Comparison of ENCODE assay signal across 1 cellular context in the genomic region with DNA sequence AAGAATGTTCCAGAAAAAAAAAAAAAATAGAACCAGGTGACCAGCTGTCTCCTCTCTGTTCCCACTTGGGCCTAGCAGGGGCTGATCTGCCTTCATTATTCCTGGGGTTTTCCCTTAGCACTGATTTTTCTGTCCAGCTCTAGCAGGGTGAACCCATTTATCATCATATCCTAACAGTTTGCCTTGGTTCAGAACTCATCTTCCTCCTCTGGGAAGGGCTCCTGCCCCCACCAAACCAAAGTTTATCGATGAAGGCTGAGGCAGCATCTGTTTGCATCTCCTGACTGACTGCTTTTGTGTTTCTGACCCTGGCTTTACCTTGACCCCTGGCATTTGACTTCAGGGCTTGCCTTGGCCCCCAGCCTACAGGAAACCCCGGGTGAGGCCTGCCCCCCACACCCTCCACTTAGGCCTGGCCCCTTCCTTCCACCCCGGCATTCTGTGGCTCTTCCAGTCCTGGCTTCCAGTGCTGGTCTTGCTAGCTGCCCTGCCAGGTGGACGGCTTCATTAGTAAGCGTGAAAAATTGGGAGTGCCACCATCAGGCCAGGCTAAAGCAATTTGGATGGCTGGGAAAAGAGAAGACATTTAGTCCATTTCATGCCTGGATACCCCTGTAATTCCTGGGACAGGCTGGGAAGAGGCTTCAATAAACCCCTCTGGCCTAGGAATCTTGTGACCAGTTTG.
TF ChIP-seq lines count a peak whose summit lies in the region.

No MANE protein-coding gene starts in this region.

TF ChIP-seq in HepG2, 621 proteins besides CTCF, POLR2A, EP300 and RAD21 (continued from another document and continues in another):
- peak; percentile 51; the same call in 1 of the 2 replicates for TF ChIP-seq KDM2A (CRISPR knock-in tag; IDR thresholded peaks at IDR 0.05; ENCODE audit: borderline replicate concordance, low read depth)
- TF ChIP-seq, protein P1, sequence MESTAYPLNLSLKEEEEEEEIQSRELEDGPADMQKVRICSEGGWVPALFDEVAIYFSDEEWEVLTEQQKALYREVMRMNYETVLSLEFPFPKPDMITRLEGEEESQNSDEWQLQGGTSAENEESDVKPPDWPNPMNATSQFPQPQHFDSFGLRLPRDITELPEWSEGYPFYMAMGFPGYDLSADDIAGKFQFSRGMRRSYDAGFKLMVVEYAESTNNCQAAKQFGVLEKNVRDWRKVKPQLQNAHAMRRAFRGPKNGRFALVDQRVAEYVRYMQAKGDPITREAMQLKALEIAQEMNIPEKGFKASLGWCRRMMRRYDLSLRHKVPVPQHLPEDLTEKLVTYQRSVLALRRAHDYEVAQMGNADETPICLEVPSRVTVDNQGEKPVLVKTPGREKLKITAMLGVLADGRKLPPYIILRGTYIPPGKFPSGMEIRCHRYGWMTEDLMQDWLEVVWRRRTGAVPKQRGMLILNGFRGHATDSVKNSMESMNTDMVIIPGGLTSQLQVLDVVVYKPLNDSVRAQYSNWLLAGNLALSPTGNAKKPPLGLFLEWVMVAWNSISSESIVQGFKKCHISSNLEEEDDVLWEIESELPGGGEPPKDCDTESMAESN (CRISPR knock-in tag; conservative IDR thresholded peaks at IDR 0.05): peak; percentile 52; the same call in 1 of the 2 replicates
- peak; percentile 98 for TF ChIP-seq PHF21A (CRISPR knock-in tag; IDR thresholded peaks at IDR 0.05)
- TF ChIP-seq, protein P2, sequence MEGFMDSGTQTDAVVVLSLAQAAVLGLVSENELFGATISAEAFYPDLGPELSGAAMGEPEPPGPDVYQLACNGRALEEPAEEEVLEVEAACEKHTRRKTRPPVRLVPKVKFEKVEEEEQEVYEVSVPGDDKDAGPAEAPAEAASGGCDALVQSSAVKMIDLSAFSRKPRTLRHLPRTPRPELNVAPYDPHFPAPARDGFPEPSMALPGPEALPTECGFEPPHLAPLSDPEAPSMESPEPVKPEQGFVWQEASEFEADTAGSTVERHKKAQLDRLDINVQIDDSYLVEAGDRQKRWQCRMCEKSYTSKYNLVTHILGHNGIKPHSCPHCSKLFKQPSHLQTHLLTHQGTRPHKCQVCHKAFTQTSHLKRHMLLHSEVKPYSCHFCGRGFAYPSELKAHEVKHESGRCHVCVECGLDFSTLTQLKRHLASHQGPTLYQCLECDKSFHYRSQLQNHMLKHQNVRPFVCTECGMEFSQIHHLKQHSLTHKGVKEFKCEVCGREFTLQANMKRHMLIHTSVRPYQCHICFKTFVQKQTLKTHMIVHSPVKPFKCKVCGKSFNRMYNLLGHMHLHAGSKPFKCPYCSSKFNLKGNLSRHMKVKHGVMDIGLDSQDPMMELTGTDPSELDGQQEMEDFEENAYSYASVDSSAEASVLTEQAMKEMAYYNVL (CRISPR knock-in tag; IDR thresholded peaks at IDR 0.05; ENCODE audit: borderline replicate concordance): peak; percentile 96
- TF ChIP-seq SPEN (CRISPR knock-in tag; IDR thresholded peaks at IDR 0.05; ENCODE audit: low read depth): peak; percentile 69
- TF ChIP-seq AKAP8 (CRISPR knock-in tag; IDR thresholded peaks at IDR 0.05): peak; percentile 76; the same call in 1 of the 2 replicates
- TF ChIP-seq, protein P3, sequence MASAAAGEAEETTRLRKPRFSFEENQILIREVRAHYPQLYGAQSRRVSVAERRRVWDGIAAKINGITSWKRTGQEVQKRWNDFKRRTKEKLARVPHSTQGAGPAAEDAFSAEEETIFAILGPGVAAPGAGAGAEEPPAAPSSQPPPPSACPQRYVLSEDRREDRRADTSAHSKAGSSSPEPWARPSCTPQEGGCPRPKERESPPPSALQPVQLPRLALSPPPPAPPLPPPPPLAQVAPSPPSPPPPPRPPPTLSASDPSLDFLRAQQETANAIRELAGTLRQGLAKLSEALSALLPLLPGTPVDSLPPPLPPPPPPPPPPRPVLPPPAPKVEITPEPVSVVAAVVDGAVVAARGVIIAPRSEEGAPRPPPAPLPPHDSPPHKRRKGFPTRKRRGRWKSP (CRISPR knock-in tag; IDR thresholded peaks at IDR 0.05): peak; percentile 83
- TF ChIP-seq ZNF563 (CRISPR knock-in tag; IDR thresholded peaks at IDR 0.05): peak; percentile 41; the same call in 1 of the 2 replicates
- peak; percentile 99 for TF ChIP-seq NR2F6 (IDR thresholded peaks at IDR 0.05)
- peak; percentile 99 for TF ChIP-seq NR2F6 (CRISPR knock-in tag; IDR thresholded peaks at IDR 0.05)
- TF ChIP-seq, protein P4, sequence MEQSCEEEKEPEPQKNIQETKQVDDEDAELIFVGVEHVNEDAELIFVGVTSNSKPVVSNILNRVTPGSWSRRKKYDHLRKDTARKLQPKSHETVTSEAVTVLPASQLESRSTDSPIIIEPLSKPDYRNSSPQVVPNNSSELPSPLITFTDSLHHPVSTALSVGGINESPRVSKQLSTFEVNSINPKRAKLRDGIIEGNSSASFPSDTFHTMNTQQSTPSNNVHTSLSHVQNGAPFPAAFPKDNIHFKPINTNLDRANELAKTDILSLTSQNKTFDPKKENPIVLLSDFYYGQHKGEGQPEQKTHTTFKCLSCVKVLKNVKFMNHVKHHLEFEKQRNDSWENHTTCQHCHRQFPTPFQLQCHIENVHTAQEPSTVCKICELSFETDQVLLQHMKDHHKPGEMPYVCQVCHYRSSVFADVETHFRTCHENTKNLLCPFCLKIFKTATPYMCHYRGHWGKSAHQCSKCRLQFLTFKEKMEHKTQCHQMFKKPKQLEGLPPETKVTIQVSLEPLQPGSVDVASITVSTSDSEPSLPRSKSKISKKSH (CRISPR knock-in tag; IDR thresholded peaks at IDR 0.05; ENCODE audit: borderline replicate concordance): 0 out of 2 replicates have a peak, but pooled peaks have one; percentile 72
- TF ChIP-seq SMAD3 (CRISPR knock-in tag; IDR thresholded peaks at IDR 0.05): 0 out of 2 replicates have a peak, but pooled peaks have one; percentile 38
- 0 out of 2 replicates have a peak, but pooled peaks have one; percentile 7 for TF ChIP-seq ZKSCAN1 (IDR thresholded peaks at IDR 0.05; ENCODE audit: low read length)
- peak; percentile 94 for TF ChIP-seq HNF4A (CRISPR knock-in tag; IDR thresholded peaks at IDR 0.05)
- TF ChIP-seq POLR2AphosphoS5 (IDR thresholded peaks at IDR 0.05; ENCODE audit: low read depth, low read length): no peak
- 0 out of 2 replicates have a peak, but pooled peaks have one; percentile 61 for TF ChIP-seq ZNF160 (CRISPR knock-in tag; IDR thresholded peaks at IDR 0.05)
- peak; percentile 75 for TF ChIP-seq ZNF264 (CRISPR knock-in tag; IDR thresholded peaks at IDR 0.05)
- peak; percentile 94; the same call in 1 of the 2 replicates for TF ChIP-seq RELA (CRISPR knock-in tag; IDR thresholded peaks at IDR 0.05)
- peak; percentile 97 for TF ChIP-seq HOXD1 (CRISPR knock-in tag; IDR thresholded peaks at IDR 0.05)
- TF ChIP-seq HIVEP1 (CRISPR knock-in tag; IDR thresholded peaks at IDR 0.05): peak; percentile 99
- no peak for TF ChIP-seq ZFAT (CRISPR knock-in tag; conservative IDR thresholded peaks at IDR 0.05)
- TF ChIP-seq MZF1 (CRISPR knock-in tag; IDR thresholded peaks at IDR 0.05; ENCODE audit: borderline replicate concordance): no peak
- TF ChIP-seq, protein P5, sequence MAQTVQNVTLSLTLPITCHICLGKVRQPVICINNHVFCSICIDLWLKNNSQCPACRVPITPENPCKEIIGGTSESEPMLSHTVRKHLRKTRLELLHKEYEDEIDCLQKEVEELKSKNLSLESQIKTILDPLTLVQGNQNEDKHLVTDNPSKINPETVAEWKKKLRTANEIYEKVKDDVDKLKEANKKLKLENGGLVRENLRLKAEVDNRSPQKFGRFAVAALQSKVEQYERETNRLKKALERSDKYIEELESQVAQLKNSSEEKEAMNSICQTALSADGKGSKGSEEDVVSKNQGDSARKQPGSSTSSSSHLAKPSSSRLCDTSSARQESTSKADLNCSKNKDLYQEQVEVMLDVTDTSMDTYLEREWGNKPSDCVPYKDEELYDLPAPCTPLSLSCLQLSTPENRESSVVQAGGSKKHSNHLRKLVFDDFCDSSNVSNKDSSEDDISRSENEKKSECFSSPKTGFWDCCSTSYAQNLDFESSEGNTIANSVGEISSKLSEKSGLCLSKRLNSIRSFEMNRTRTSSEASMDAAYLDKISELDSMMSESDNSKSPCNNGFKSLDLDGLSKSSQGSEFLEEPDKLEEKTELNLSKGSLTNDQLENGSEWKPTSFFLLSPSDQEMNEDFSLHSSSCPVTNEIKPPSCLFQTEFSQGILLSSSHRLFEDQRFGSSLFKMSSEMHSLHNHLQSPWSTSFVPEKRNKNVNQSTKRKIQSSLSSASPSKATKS (CRISPR knock-in tag; IDR thresholded peaks at IDR 0.05): peak; percentile 30; the same call in 1 of the 2 replicates
- 0 out of 2 replicates have a peak, but pooled peaks have one; percentile 72 for TF ChIP-seq NFKBIZ (CRISPR knock-in tag; IDR thresholded peaks at IDR 0.05)
- TF ChIP-seq ZNF235 (CRISPR knock-in tag; IDR thresholded peaks at IDR 0.05; ENCODE audit: borderline replicate concordance): no peak
- TF ChIP-seq SMAD1 (CRISPR knock-in tag; IDR thresholded peaks at IDR 0.05; ENCODE audit: borderline replicate concordance, low read depth): peak; percentile 75; the same call in 1 of the 2 replicates
- peak; percentile 67; the same call in 1 of the 2 replicates for TF ChIP-seq ZNF768 (CRISPR knock-in tag; IDR thresholded peaks at IDR 0.05)
- no peak for TF ChIP-seq PCBP2 (optimal IDR thresholded peaks at IDR 0.05; ENCODE audit: low read depth, low read length, poor library complexity, severe bottlenecking)
- TF ChIP-seq DNMT3B (CRISPR knock-in tag; conservative IDR thresholded peaks at IDR 0.05): no peak
- TF ChIP-seq, protein P6, sequence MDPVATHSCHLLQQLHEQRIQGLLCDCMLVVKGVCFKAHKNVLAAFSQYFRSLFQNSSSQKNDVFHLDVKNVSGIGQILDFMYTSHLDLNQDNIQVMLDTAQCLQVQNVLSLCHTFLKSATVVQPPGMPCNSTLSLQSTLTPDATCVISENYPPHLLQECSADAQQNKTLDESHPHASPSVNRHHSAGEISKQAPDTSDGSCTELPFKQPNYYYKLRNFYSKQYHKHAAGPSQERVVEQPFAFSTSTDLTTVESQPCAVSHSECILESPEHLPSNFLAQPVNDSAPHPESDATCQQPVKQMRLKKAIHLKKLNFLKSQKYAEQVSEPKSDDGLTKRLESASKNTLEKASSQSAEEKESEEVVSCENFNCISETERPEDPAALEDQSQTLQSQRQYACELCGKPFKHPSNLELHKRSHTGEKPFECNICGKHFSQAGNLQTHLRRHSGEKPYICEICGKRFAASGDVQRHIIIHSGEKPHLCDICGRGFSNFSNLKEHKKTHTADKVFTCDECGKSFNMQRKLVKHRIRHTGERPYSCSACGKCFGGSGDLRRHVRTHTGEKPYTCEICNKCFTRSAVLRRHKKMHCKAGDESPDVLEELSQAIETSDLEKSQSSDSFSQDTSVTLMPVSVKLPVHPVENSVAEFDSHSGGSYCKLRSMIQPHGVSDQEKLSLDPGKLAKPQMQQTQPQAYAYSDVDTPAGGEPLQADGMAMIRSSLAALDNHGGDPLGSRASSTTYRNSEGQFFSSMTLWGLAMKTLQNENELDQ (CRISPR knock-in tag; IDR thresholded peaks at IDR 0.05; ENCODE audit: borderline replicate concordance): no peak
- TF ChIP-seq, protein P7, sequence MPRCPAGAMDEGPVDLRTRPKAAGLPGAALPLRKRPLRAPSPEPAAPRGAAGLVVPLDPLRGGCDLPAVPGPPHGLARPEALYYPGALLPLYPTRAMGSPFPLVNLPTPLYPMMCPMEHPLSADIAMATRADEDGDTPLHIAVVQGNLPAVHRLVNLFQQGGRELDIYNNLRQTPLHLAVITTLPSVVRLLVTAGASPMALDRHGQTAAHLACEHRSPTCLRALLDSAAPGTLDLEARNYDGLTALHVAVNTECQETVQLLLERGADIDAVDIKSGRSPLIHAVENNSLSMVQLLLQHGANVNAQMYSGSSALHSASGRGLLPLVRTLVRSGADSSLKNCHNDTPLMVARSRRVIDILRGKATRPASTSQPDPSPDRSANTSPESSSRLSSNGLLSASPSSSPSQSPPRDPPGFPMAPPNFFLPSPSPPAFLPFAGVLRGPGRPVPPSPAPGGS (CRISPR knock-in tag; IDR thresholded peaks at IDR 0.05): peak; percentile 79; the same call in 1 of the 2 replicates
- TF ChIP-seq, protein P8, sequence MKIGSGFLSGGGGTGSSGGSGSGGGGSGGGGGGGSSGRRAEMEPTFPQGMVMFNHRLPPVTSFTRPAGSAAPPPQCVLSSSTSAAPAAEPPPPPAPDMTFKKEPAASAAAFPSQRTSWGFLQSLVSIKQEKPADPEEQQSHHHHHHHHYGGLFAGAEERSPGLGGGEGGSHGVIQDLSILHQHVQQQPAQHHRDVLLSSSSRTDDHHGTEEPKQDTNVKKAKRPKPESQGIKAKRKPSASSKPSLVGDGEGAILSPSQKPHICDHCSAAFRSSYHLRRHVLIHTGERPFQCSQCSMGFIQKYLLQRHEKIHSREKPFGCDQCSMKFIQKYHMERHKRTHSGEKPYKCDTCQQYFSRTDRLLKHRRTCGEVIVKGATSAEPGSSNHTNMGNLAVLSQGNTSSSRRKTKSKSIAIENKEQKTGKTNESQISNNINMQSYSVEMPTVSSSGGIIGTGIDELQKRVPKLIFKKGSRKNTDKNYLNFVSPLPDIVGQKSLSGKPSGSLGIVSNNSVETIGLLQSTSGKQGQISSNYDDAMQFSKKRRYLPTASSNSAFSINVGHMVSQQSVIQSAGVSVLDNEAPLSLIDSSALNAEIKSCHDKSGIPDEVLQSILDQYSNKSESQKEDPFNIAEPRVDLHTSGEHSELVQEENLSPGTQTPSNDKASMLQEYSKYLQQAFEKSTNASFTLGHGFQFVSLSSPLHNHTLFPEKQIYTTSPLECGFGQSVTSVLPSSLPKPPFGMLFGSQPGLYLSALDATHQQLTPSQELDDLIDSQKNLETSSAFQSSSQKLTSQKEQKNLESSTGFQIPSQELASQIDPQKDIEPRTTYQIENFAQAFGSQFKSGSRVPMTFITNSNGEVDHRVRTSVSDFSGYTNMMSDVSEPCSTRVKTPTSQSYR (CRISPR knock-in tag; IDR thresholded peaks at IDR 0.05; ENCODE audit: borderline replicate concordance): peak; percentile 85; the same call in 1 of the 2 replicates
- no peak for TF ChIP-seq EED (CRISPR knock-in tag; IDR thresholded peaks at IDR 0.05)
- no peak for TF ChIP-seq MYNN (CRISPR knock-in tag; IDR thresholded peaks at IDR 0.05; ENCODE audit: low read depth)
- no peak for TF ChIP-seq ZNF180 (CRISPR knock-in tag; IDR thresholded peaks at IDR 0.05; ENCODE audit: borderline replicate concordance, low read depth)
- no peak for TF ChIP-seq ZNF232 (CRISPR knock-in tag; IDR thresholded peaks at IDR 0.05; ENCODE audit: borderline replicate concordance)
- peak; percentile 92 for TF ChIP-seq SALL2 (CRISPR knock-in tag; IDR thresholded peaks at IDR 0.05)
- TF ChIP-seq ZNF432 (CRISPR knock-in tag; IDR thresholded peaks at IDR 0.05; ENCODE audit: borderline replicate concordance): no peak
- TF ChIP-seq ISL2 (CRISPR knock-in tag; IDR thresholded peaks at IDR 0.05): peak; percentile 92
- TF ChIP-seq, protein P9, sequence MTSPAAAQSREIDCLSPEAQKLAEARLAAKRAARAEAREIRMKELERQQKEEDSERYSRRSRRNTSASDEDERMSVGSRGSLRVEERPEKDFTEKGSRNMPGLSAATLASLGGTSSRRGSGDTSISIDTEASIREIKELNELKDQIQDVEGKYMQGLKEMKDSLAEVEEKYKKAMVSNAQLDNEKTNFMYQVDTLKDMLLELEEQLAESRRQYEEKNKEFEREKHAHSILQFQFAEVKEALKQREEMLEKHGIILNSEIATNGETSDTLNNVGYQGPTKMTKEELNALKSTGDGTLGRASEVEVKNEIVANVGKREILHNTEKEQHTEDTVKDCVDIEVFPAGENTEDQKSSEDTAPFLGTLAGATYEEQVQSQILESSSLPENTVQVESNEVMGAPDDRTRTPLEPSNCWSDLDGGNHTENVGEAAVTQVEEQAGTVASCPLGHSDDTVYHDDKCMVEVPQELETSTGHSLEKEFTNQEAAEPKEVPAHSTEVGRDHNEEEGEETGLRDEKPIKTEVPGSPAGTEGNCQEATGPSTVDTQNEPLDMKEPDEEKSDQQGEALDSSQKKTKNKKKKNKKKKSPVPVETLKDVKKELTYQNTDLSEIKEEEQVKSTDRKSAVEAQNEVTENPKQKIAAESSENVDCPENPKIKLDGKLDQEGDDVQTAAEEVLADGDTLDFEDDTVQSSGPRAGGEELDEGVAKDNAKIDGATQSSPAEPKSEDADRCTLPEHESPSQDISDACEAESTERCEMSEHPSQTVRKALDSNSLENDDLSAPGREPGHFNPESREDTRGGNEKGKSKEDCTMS (CRISPR knock-in tag; conservative IDR thresholded peaks at IDR 0.05): no peak
